Comparison of ENCODE assay signal across 29 cellular contexts in the genomic region with DNA sequence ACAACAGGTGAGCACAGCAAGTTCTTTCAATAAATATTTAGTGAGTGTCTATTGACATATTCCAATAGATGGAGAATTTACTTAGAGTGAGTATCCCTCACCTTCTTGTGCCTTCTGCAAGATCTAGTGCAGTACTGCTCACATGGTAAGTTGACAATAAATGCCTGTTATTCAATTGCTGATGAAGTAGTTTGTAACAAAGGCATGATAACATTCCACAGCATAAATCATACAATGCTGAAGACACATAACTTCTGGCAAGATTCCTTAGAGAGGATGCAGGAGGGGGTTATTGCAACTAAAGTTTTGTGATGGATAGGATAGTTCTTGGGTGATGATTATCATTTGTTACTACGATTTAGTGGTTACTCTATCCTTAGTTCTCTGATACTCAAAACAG.
"Had no signal": no experiment of that assay in that cellular context is flagged by ENCODE, and none has a peak within 500 bp of the region (broad histone marks: within the 10 kb centered on the region; RNA-seq: fewer than 3 reads in every experiment).

No MANE protein-coding gene starts in this region.

- H3K4me1 ChIP-seq: breast epithelium, SJCRH30 had no signal

- H3K27ac Mint-ChIP-seq: activated CD4-positive, alpha-beta memory T cell treated with anti-CD3 and anti-CD28 coated beads for 36 hours; activated naive CD4-positive, alpha-beta T cell treated with anti-CD3 and anti-CD28 coated beads, Interleukin-2, amount 50 U/mL, for 72 hours; activated naive CD8-positive, alpha-beta T cell treated with anti-CD3 and anti-CD28 coated beads, Interleukin-2, amount 50 U/mL, for 24 hours; T-helper 1 cell treated with Interleukin-12 subunit alpha and Interleukin-12 subunit beta and Interleukin-4 antibody, amounts not matched to agents 30 μg/mL and 1 μg/mL, for 36 hours; WTC11 had no signal

- ATAC-seq: activated naive CD4-positive, alpha-beta T cell treated with anti-CD3 and anti-CD28 coated beads, Interleukin-2, amount 50 U/mL, for 72 hours; activated naive CD8-positive, alpha-beta T cell treated with anti-CD3 and anti-CD28 coated beads, Interleukin-2, amount 50 U/mL, for 24 hours; activated T-cell treated with anti-CD3 and anti-CD28 coated beads, Interleukin-2, amount 50 U/mL, for 4 hours; Panc1; WTC11 had no signal

- H3K36me3 ChIP-seq: breast epithelium, SJCRH30 had no signal

- H3K27me3 Mint-ChIP-seq: activated CD4-positive, alpha-beta memory T cell treated with anti-CD3 and anti-CD28 coated beads for 36 hours; activated naive CD8-positive, alpha-beta T cell treated with anti-CD3 and anti-CD28 coated beads, Interleukin-2, amount 50 U/mL, for 24 hours had no signal

- H3K4me3 Mint-ChIP-seq: activated CD4-positive, alpha-beta memory T cell treated with anti-CD3 and anti-CD28 coated beads for 36 hours; activated naive CD8-positive, alpha-beta T cell treated with anti-CD3 and anti-CD28 coated beads, Interleukin-2, amount 50 U/mL, for 24 hours; activated T-cell treated with anti-CD3 and anti-CD28 coated beads, Interleukin-2, amount 50 U/mL, for 4 hours; T-helper 1 cell treated with Interleukin-12 subunit alpha and Interleukin-12 subunit beta and Interleukin-4 antibody, amounts not matched to agents 30 μg/mL and 1 μg/mL, for 36 hours; WTC11 had no signal

- H3K27ac ChIP-seq: breast epithelium, SJCRH30 had no signal

- H3K27me3 ChIP-seq: breast epithelium, SJCRH30 had no signal

- H3K36me3 Mint-ChIP-seq: activated CD4-positive, alpha-beta memory T cell treated with anti-CD3 and anti-CD28 coated beads for 36 hours; WTC11 had no signal

- H3K9me3 ChIP-seq: breast epithelium, SJCRH30 had no signal

- H3K9me3 Mint-ChIP-seq: activated T-cell treated with anti-CD3 and anti-CD28 coated beads, Interleukin-2, amount 50 U/mL, for 4 hours; T-helper 1 cell treated with Interleukin-12 subunit alpha and Interleukin-12 subunit beta and Interleukin-4 antibody, amounts not matched to agents 30 μg/mL and 1 μg/mL, for 36 hours had no signal

- DNase-seq: activated CD4-positive, alpha-beta memory T cell treated with anti-CD3 and anti-CD28 coated beads for 36 hours; activated CD4-positive, alpha-beta T cell treated with anti-CD3 and anti-CD28 coated beads for 48 hours; activated CD4-positive, CD25-positive, alpha-beta regulatory T cell treated with anti-CD3 and anti-CD28 coated beads, Interleukin-2, amount 50 U/mL, for 72 hours; activated CD8-positive, alpha-beta memory T cell treated with anti-CD3 and anti-CD28 coated beads for 24 hours; activated effector memory CD4-positive, alpha-beta T cell treated with anti-CD3 and anti-CD28 coated beads, Interleukin-2, amount 50 U/mL, for 16 hours; activated naive CD4-positive, alpha-beta T cell treated with Interleukin-2 at 50 U/mL for 16 hours; activated naive CD8-positive, alpha-beta T cell treated with anti-CD3 and anti-CD28 coated beads, Interleukin-2, amount 50 U/mL, for 24 hours; activated T-cell treated with anti-CD3 and anti-CD28 coated beads, Interleukin-2, amount 50 U/mL, for 4 hours; anterior cingulate cortex; caudate nucleus; KG1; NCI-H1092; NCI-H1417; NCI-H1930; NCI-H2171; NCI-H345; NCI-H510A; NCI-H526 treated with DMSO at 0.1 percent for 48 hours; NK-92 treated with Interleukin-12 subunit alpha and Interleukin-12 subunit beta, amount 100 ng/mL, for 24 hours; OCI-M1; Right ventricle myocardium superior; RPMI8226; SJCRH30; T-helper 9 cell had no signal

- H3K4me3 ChIP-seq: breast epithelium, SJCRH30 had no signal
